8 cellular contexts compared by ENCODE assay signal in genomic region chr22:50525104-50525958, GRCh38. TPM values are rescaled to one million over a fixed set of nuclear protein-coding genes. Genes with fewer than 3 reads are reported as not detected.
DNase-seq lines count a peak whose midpoint lies in the region; ATAC-seq and TF ChIP-seq lines count a peak whose summit lies in the region.

TSS of gene SCO2 (minus strand) at chr22:50525598. CDS start at chr22:50524411, 1,187 bp downstream.

- H3K4me3 ChIP-seq in cardiac fibroblast (replicated peaks in 1 of 2; ENCODE audit: low read depth in 2 of 2, low read length in 2 of 2), result peak within 1 kb of the TSS; percentile 75 to 82

- H3K4me1 Mint-ChIP-seq in WTC11, result peaks cover 13% of the 10 kb centered on the region

- peak within 1 kb of the TSS; percentile 84; the same call in 1 of the 2 replicates for H3K27ac Mint-ChIP-seq in WTC11

- peak; percentile 91 for DNase-seq in ACHN
- peak; percentile 96 for DNase-seq in NCI-H2227 (lab: John Stamatoyannopoulos, UW; ENCODE audit: unreplicated experiment)
- DNase-seq in WTC11 (ENCODE audit: low spot score), result peak; percentile 96
- DNase-seq in cardiac fibroblast (ENCODE audit: low read depth in 2 of 2), result peak; percentile 97 to 98
- DNase-seq in iris pigment epithelial cell (ENCODE audit: low read depth), result peak; percentile 98
- DNase-seq in stimulated activated CD4-positive, alpha-beta T cell treated with anti-CD3 and anti-CD28 coated beads, Interleukin-12 subunit alpha, Interleukin-12 subunit beta, amount 100 ng/mL, for 24 hours (ENCODE audit: low read depth in 2 of 2), result peak; percentile 96 to 97

- peaks cover 36% of the 10 kb centered on the region for H3K27me3 Mint-ChIP-seq in WTC11 (ENCODE audit: low read depth)

- H3K9me3 Mint-ChIP-seq in WTC11, result no peaks in the 10 kb centered on the region

- CTCF ChIA-PET in WTC11 (lab: Charles Lee), result interaction anchor here (0.5 to 4.3 kb wide), 65 partner anchors 8 to 634 kb away, joined by 3 to 60 read pairs (median 5); partner anchors contain the start of genes ADM2, ARSA, CHKB and DENND6B

- in situ Hi-C loops in ACHN (cut with HindIII; ENCODE audit: low pct_ligation_motif_present, low pct_unique_long_range_greater_than_20kb, low sequenced_read_pairs), result no loop called here

- no peaks in the 10 kb centered on the region for H3K36me3 Mint-ChIP-seq in WTC11

- POLR2A ChIA-PET in WTC11 (lab: Charles Lee), result interaction anchor here (0.7 to 2.3 kb wide), 8 partner anchors 11 to 174 kb away, joined by 3 to 13 read pairs (median 3); partner anchors contain the start of genes CHKB, LMF2, NCAPH2 and SYCE3

- ATAC-seq in GM18861 (IDR thresholded peaks at IDR 0.05; ENCODE audit: unreplicated experiment), result peak; percentile 36
- peak; percentile 38 for ATAC-seq in HG03097 (IDR thresholded peaks at IDR 0.05; ENCODE audit: low FRiP score, unreplicated experiment)
- peak; percentile 51 for ATAC-seq in WTC11

- TF ChIP-seq CTCF in WTC11 (IDR thresholded peaks at IDR 0.05), result no peak
- TF ChIP-seq CTCF in cardiac fibroblast (IDR thresholded peaks at IDR 0.05; ENCODE audit: low read depth, low read length), result peak; percentile 31

- peak within 1 kb of the TSS; percentile 82 for H3K4me3 Mint-ChIP-seq in WTC11

TF ChIP-seq in WTC11, 78 proteins besides CTCF, POLR2A, EP300 and RAD21 (continues in another document):
- peak; percentile 50; the same call in 1 of the 2 replicates for TF ChIP-seq ATF6 (CRISPR knock-in tag; IDR thresholded peaks at IDR 0.05)
- peak; percentile 98 for TF ChIP-seq USF2 (CRISPR knock-in tag; IDR thresholded peaks at IDR 0.05)
- TF ChIP-seq AR (CRISPR knock-in tag; IDR thresholded peaks at IDR 0.05), result no peak
- 0 out of 2 replicates have a peak, but pooled peaks have one; percentile 18 for TF ChIP-seq CREB1 (CRISPR knock-in tag; IDR thresholded peaks at IDR 0.05)
- TF ChIP-seq E2F1 (CRISPR knock-in tag; IDR thresholded peaks at IDR 0.05), result no peak
- peak; percentile 25; the same call in 1 of the 2 replicates for TF ChIP-seq JUN (CRISPR knock-in tag; IDR thresholded peaks at IDR 0.05)
- peak; percentile 92; the same call in 1 of the 2 replicates for TF ChIP-seq CBFB (CRISPR knock-in tag; IDR thresholded peaks at IDR 0.05; ENCODE audit: low read depth)
- peak; percentile 90; the same call in 1 of the 2 replicates for TF ChIP-seq ARID4B (CRISPR knock-in tag; IDR thresholded peaks at IDR 0.05; ENCODE audit: borderline replicate concordance)
- peak; percentile 50; the same call in 1 of the 2 replicates for TF ChIP-seq ZBTB43 (CRISPR knock-in tag; IDR thresholded peaks at IDR 0.05)
- peak; percentile 68; the same call in 1 of the 2 replicates for TF ChIP-seq TEAD1 (CRISPR knock-in tag; IDR thresholded peaks at IDR 0.05)
- TF ChIP-seq ESRRA (CRISPR knock-in tag; IDR thresholded peaks at IDR 0.05; ENCODE audit: borderline replicate concordance), result peak; percentile 31; the same call in 1 of the 2 replicates
- no peak for TF ChIP-seq SOX15 (CRISPR knock-in tag; IDR thresholded peaks at IDR 0.05)
- peak; percentile 61 for TF ChIP-seq ETV6 (CRISPR knock-in tag; IDR thresholded peaks at IDR 0.05)
- TF ChIP-seq ZNF396 (CRISPR knock-in tag; IDR thresholded peaks at IDR 0.05; ENCODE audit: borderline replicate concordance), result no peak
- peak; percentile 85; the same call in 1 of the 2 replicates for TF ChIP-seq NFE2L1 (CRISPR knock-in tag; IDR thresholded peaks at IDR 0.05)

RNA-seq across cellular contexts. Expression of gene SCO2, which starts in this region (rescaled TPM):
- 1.5 to 5.5 TPM in 2 of 3 replicates, not detected in the other for total RNA-seq in WTC11 (2021)

Comparison
In these comparisons a context has a peak if more than half of its experiments do, and no peak if none do; other contexts are left out.
1. Peak in every context shown above with its lines: DNase-seq, ATAC-seq and H3K4me3 ChIP-seq.